ENCODE assay signal across 8 cellular contexts in genomic region chr14:37594916-37595808, GRCh38. TPM values are rescaled to one million over a fixed set of nuclear protein-coding genes. Genes with fewer than 3 reads are reported as not detected.
A peak's percentile ranks its signal among the peaks of the same experiment; 100 is the strongest.
DNase-seq lines count a peak whose midpoint lies in the region; ATAC-seq and TF ChIP-seq lines count a peak whose summit lies in the region.

Gene FOXA1 (minus strand): TSS chr14:37595249. CDS start chr14:37594972, 277 bp downstream.
Gene TTC6 (plus strand): TSS chr14:37595629. CDS start chr14:37622065, 26,436 bp downstream.

- no peaks in the 10 kb centered on the region for H3K36me3 ChIP-seq in GM23338 (ENCODE audit: insufficient read depth)
- H3K36me3 ChIP-seq in iPS-20b (ENCODE audit: insufficient read depth, low read depth, low read length), result no peaks in the 10 kb centered on the region

- H3K27ac ChIP-seq in 22Rv1, result peak within 1 kb of the TSS; percentile 100
- H3K27ac ChIP-seq in GM23338 (ENCODE audit: low read depth), result no peak within 1 kb of the TSS
- H3K27ac ChIP-seq in iPS-20b (ENCODE audit: low read length), result no peak within 1 kb of the TSS

- peak; percentile 1; the same call in 2 of the 3 replicates for ATAC-seq in GM23338
- no peak for ATAC-seq in activated naive CD8-positive, alpha-beta T cell treated with anti-CD3 and anti-CD28 coated beads, Interleukin-2, amount 50 U/mL, for 24 hours
- ATAC-seq in stimulated activated effector memory CD8-positive, alpha-beta T cell treated with anti-CD3 and anti-CD28 coated beads, Interleukin-12 subunit alpha, Interleukin-12 subunit beta, amount 100 ng/mL, for 72 hours, result no peak
- ATAC-seq in HG03521 (IDR thresholded peaks at IDR 0.05; ENCODE audit: unreplicated experiment), result no peak
- ATAC-seq in HG03095 (IDR thresholded peaks at IDR 0.05; ENCODE audit: unreplicated experiment), result no peak

- peaks cover 50% of the 10 kb centered on the region for H3K4me1 ChIP-seq in GM23338 (ENCODE audit: insufficient read depth)
- H3K4me1 ChIP-seq in iPS-20b (ENCODE audit: insufficient read depth, low read length), result peaks cover 6% of the 10 kb centered on the region; the same call in 1 of the 2 replicates

- H3K9me3 Mint-ChIP-seq in GM23338, result no peaks in the 10 kb centered on the region; the same call in 2 of the 3 replicates
- H3K9me3 Mint-ChIP-seq in activated naive CD8-positive, alpha-beta T cell treated with anti-CD3 and anti-CD28 coated beads, Interleukin-2, amount 50 U/mL, for 24 hours, result peaks cover 26% of the 10 kb centered on the region
- peaks cover 9% of the 10 kb centered on the region for H3K9me3 Mint-ChIP-seq in stimulated activated effector memory CD8-positive, alpha-beta T cell treated with anti-CD3 and anti-CD28 coated beads, Interleukin-12 subunit alpha, Interleukin-12 subunit beta, amount 100 ng/mL, for 72 hours

- H2AFZ ChIP-seq in GM23338, result peak within 1 kb of the TSS; percentile 47

- H3K9ac ChIP-seq in iPS-20b (ENCODE audit: low read depth, low read length), result no peak within 1 kb of the TSS

- no peaks in the 10 kb centered on the region for H3K9me2 ChIP-seq in GM23338 (ENCODE audit: insufficient read depth)

- peak within 1 kb of the TSS; percentile 76 for H3K4me3 Mint-ChIP-seq in GM23338
- H3K4me3 Mint-ChIP-seq in activated naive CD8-positive, alpha-beta T cell treated with anti-CD3 and anti-CD28 coated beads, Interleukin-2, amount 50 U/mL, for 24 hours, result peak within 1 kb of the TSS; percentile 74
- peak within 1 kb of the TSS; percentile 48 for H3K4me3 Mint-ChIP-seq in stimulated activated effector memory CD8-positive, alpha-beta T cell treated with anti-CD3 and anti-CD28 coated beads, Interleukin-12 subunit alpha, Interleukin-12 subunit beta, amount 100 ng/mL, for 72 hours

- no peaks in the 10 kb centered on the region; the same call in 1 of the 2 replicates for H3K9me3 ChIP-seq in iPS-20b (ENCODE audit: insufficient read depth, low read depth, low read length)

- no peaks in the 10 kb centered on the region for H3K79me2 ChIP-seq in GM23338 (replicated peaks; ENCODE audit: insufficient read depth)

- H3K4me1 Mint-ChIP-seq in GM23338, result peaks cover 52% of the 10 kb centered on the region
- peaks cover 30% of the 10 kb centered on the region for H3K4me1 Mint-ChIP-seq in activated naive CD8-positive, alpha-beta T cell treated with anti-CD3 and anti-CD28 coated beads, Interleukin-2, amount 50 U/mL, for 24 hours
- H3K4me1 Mint-ChIP-seq in stimulated activated effector memory CD8-positive, alpha-beta T cell treated with anti-CD3 and anti-CD28 coated beads, Interleukin-12 subunit alpha, Interleukin-12 subunit beta, amount 100 ng/mL, for 72 hours, result peaks cover 15% of the 10 kb centered on the region

- no peak for TF ChIP-seq CTCF in 22Rv1 (IDR thresholded peaks at IDR 0.05)
- TF ChIP-seq CTCF in GM23338 (conservative IDR thresholded peaks at IDR 0.05; ENCODE audit: low read depth in 2 of 2), result no peak

- peaks cover 30% of the 10 kb centered on the region for H4K20me1 ChIP-seq in GM23338 (replicated peaks; ENCODE audit: insufficient read depth)

- peaks cover 90% of the 10 kb centered on the region for H3K27me3 Mint-ChIP-seq in GM23338 (ENCODE audit: insufficient read depth, low read depth, poor library complexity)
- H3K27me3 Mint-ChIP-seq in activated naive CD8-positive, alpha-beta T cell treated with anti-CD3 and anti-CD28 coated beads, Interleukin-2, amount 50 U/mL, for 24 hours, result peaks cover 77% of the 10 kb centered on the region

- peak within 1 kb of the TSS; percentile 90 for H3K4me2 ChIP-seq in GM23338

- H3F3A ChIP-seq in GM23338 (replicated peaks; ENCODE audit: low read depth), result peaks cover 29% of the 10 kb centered on the region

- H3K36me3 Mint-ChIP-seq in GM23338 (ENCODE audit: low read depth), result no peaks in the 10 kb centered on the region; the same call in 2 of the 3 replicates
- peaks cover 22% of the 10 kb centered on the region for H3K36me3 Mint-ChIP-seq in activated naive CD8-positive, alpha-beta T cell treated with anti-CD3 and anti-CD28 coated beads, Interleukin-2, amount 50 U/mL, for 24 hours (ENCODE audit: low read depth)
- peaks cover 5% of the 10 kb centered on the region for H3K36me3 Mint-ChIP-seq in stimulated activated effector memory CD8-positive, alpha-beta T cell treated with anti-CD3 and anti-CD28 coated beads, Interleukin-12 subunit alpha, Interleukin-12 subunit beta, amount 100 ng/mL, for 72 hours

- DNase-seq in GM23338 (ENCODE audit: low spot score) (peak; percentile 79), NCI-H2227 (lab: John Stamatoyannopoulos, UW; ENCODE audit: unreplicated experiment) (peak; percentile 84)
- DNase-seq in activated naive CD8-positive, alpha-beta T cell treated with anti-CD3 and anti-CD28 coated beads, Interleukin-2, amount 50 U/mL, for 24 hours, result no peak
- no peak for DNase-seq in stimulated activated effector memory CD8-positive, alpha-beta T cell treated with anti-CD3 and anti-CD28 coated beads, Interleukin-12 subunit alpha, Interleukin-12 subunit beta, amount 100 ng/mL, for 72 hours (ENCODE audit: low spot score in 2 of 2)

- H3K27me3 ChIP-seq in GM23338 (ENCODE audit: insufficient read depth) (peaks cover 99% of the 10 kb centered on the region), iPS-20b (ENCODE audit: insufficient read depth, low read length) (peaks cover 100% of the 10 kb centered on the region)

- H3K27ac Mint-ChIP-seq in GM23338, result no peak within 1 kb of the TSS
- peak within 1 kb of the TSS; percentile 82 for H3K27ac Mint-ChIP-seq in activated naive CD8-positive, alpha-beta T cell treated with anti-CD3 and anti-CD28 coated beads, Interleukin-2, amount 50 U/mL, for 24 hours
- peak within 1 kb of the TSS; percentile 36 for H3K27ac Mint-ChIP-seq in stimulated activated effector memory CD8-positive, alpha-beta T cell treated with anti-CD3 and anti-CD28 coated beads, Interleukin-12 subunit alpha, Interleukin-12 subunit beta, amount 100 ng/mL, for 72 hours

- H3K4me3 ChIP-seq in GM23338 (peak within 1 kb of the TSS; percentile 61), iPS-20b (ENCODE audit: low read length) (peak within 1 kb of the TSS; percentile 46; the same call in 1 of the 2 replicates)

TF ChIP-seq in GM23338, 12 proteins besides CTCF, POLR2A, EP300 and RAD21:
- no peak for TF ChIP-seq NANOG (IDR thresholded peaks at IDR 0.05; ENCODE audit: borderline replicate concordance)
- TF ChIP-seq EZH2 (IDR thresholded peaks at IDR 0.05; ENCODE audit: low read depth, unreplicated experiment), result peak; percentile 42
- TF ChIP-seq CREB1 (CRISPR knock-in tag; IDR thresholded peaks at IDR 0.05; ENCODE audit: low read depth), result no peak
- TF ChIP-seq, protein P1, sequence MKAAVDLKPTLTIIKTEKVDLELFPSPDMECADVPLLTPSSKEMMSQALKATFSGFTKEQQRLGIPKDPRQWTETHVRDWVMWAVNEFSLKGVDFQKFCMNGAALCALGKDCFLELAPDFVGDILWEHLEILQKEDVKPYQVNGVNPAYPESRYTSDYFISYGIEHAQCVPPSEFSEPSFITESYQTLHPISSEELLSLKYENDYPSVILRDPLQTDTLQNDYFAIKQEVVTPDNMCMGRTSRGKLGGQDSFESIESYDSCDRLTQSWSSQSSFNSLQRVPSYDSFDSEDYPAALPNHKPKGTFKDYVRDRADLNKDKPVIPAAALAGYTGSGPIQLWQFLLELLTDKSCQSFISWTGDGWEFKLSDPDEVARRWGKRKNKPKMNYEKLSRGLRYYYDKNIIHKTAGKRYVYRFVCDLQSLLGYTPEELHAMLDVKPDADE (IDR thresholded peaks at IDR 0.05), result no peak

RNA-seq across cellular contexts. Expression of gene FOXA1, which starts in this region (rescaled TPM):
- total RNA-seq in GM23338 (2014; rRNA removed; shearing (Covaris generic)), result 1.8 TPM in 1 of 2 replicates, not detected in the other
- polyA plus RNA-seq in GM23338 (2016; fragmentation: Nextera tagmentation; extraction: Ambion mirVana), result 0.12 TPM in 1 of 2 replicates, not detected in the other

RNA-seq across cellular contexts. Expression of gene TTC6, which starts in this region (rescaled TPM):
- not detected in 2 replicates for total RNA-seq in GM23338 (2014; rRNA removed; shearing (Covaris generic))
- polyA plus RNA-seq in GM23338 (2016; fragmentation: Nextera tagmentation; extraction: Ambion mirVana), result 0.31 and 0.37 TPM in 2 replicates

Comparison
In these comparisons a context has a peak if more than half of its experiments do, and no peak if none do; other contexts are left out.
1. DNase-seq: peak in GM23338 (single experiment) and NCI-H2227 (single experiment); none in activated naive CD8-positive, alpha-beta T cell treated with anti-CD3 and anti-CD28 coated beads, Interleukin-2, amount 50 U/mL, for 24 hours (single experiment) and stimulated activated effector memory CD8-positive, alpha-beta T cell treated with anti-CD3 and anti-CD28 coated beads, Interleukin-12 subunit alpha, Interleukin-12 subunit beta, amount 100 ng/mL, for 72 hours (0 of 2).
2. Peak in every context shown above with its lines, with median percentiles within 50 percentile points of each other: H3K4me3 Mint-ChIP-seq.